Comparison of ENCODE assay signal across 1 cellular context in the genomic region with DNA sequence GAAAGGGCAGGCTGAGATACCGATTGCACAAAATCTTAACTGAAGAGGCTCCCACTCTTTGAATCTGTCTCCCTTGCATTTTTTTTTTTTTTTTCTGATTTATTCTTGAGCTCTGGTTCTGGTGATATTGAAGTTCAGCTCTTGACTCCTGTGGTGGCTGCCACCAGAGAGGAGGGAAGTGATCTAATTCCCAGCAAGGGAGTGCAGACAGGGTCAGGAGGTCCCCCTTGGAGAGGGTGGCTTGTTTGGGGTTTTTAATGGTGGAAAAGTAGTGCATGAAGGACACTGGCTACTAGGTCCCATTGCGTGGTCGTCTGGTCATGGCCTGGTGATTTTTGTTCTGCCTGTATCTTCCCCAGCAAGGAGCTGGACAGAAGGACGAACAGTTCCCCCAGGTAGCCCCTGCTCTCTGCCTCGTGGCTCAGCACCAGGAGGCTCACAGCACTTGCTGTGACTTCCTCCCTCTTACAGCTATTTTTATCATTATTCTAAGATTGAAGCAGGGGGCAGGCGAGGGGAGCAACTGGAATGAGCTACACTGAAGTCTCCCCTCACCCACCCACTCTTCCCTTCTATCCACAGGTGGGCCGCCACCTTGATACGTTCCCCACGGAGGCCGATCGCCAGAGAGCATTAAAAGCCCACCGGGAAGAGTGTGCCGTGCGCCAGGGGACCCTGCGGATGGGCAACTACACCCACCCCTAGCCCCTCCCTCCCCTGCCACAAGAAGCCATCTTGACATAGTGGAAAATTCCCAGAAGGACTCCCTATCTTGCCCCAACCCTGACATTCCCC.
TF ChIP-seq lines count a peak whose summit lies in the region.

No MANE protein-coding gene starts in this region.

TF ChIP-seq in H1, 55 proteins besides CTCF, POLR2A, EP300 and RAD21:
- no peak for TF ChIP-seq KDM1A (IDR thresholded peaks at IDR 0.05; ENCODE audit: borderline replicate concordance, low read length)
- no peak for TF ChIP-seq SP2 (IDR thresholded peaks at IDR 0.05; ENCODE audit: low read length)
- no peak for TF ChIP-seq SIN3A (conservative IDR thresholded peaks at IDR 0.05 in 1 of 2, IDR thresholded peaks at IDR 0.05 in 1 of 2; ENCODE audit: low read depth in 1 of 2, low read length in 2 of 2)
- no peak for TF ChIP-seq TAF1 (IDR thresholded peaks at IDR 0.05; ENCODE audit: low read depth, low read length)
- no peak for TF ChIP-seq ASH2L (IDR thresholded peaks at IDR 0.05; ENCODE audit: low read length)
- TF ChIP-seq SRF (IDR thresholded peaks at IDR 0.05; ENCODE audit: low read depth, low read length): no peak
- TF ChIP-seq MAFK (IDR thresholded peaks at IDR 0.05; ENCODE audit: low read depth, low read length): no peak
- no peak for TF ChIP-seq RNF2 (IDR thresholded peaks at IDR 0.05; ENCODE audit: borderline replicate concordance, low read depth, low read length, missing control alignments, poor library complexity, severe bottlenecking)
- TF ChIP-seq BACH1 (IDR thresholded peaks at IDR 0.05; ENCODE audit: low read length): no peak
- TF ChIP-seq SAP30 (IDR thresholded peaks at IDR 0.05; ENCODE audit: insufficient read depth, insufficient replicate concordance, low read length): no peak
- TF ChIP-seq BRCA1 (IDR thresholded peaks at IDR 0.05; ENCODE audit: low read depth, low read length): no peak
- TF ChIP-seq TAF7 (optimal IDR thresholded peaks at IDR 0.05; ENCODE audit: borderline replicate concordance, low read depth, low read length): no peak
- no peak for TF ChIP-seq HDAC6 (IDR thresholded peaks at IDR 0.05; ENCODE audit: low read depth, low read length)
